ENCODE assay signal across 9 cellular contexts in the genomic region with DNA sequence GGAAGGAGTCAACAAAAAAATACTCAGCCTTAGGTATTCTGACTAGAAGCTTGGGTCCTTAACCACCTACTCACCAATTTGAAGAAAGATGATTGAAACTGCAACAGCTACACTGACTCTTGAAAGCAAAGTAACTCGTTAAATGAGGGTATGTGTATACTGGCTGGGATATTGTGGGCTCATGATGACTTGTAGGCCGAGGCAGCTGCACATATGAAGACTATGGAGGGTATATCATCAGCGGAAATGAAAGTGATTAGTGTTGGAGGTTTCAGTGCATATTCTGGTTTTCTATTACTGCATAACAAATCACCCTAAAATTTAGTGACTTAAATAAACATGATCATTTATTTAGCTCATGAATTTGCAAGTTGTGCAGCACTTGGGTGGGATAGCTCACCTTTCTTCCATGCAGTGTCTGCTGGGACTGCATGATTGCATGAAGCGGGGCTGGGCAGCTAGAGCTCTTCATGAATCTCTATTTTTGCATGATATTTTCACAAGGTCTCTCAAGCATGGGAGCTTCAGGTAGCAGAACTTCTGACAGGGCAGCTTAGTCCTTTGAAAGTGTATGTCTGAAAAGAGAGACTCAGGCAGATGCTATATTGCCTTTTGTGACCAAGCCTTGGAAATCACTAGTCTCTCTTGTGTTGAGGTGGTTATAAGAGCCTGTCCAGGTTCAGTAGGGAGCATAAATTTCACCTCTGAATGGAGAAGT.
A peak's percentile ranks its signal among the peaks of the same experiment; 100 is the strongest.
DNase-seq lines count a peak whose midpoint lies in the region; ATAC-seq and TF ChIP-seq lines count a peak whose summit lies in the region.
"Had no signal": no experiment of that assay in that cellular context is flagged by ENCODE, and none has a peak within 500 bp of the region (broad histone marks: within the 10 kb centered on the region; RNA-seq: fewer than 3 reads in every experiment).

No MANE protein-coding gene starts in this region.

- H3K18ac ChIP-seq in mesenchymal stem cell (ENCODE audit: low read depth in 1 of 2, low read length in 2 of 2), result peak overlapping the region; percentile 49 to 66

- H3K27me3 ChIP-seq in mesenchymal stem cell (ENCODE audit: control insufficient read depth in 1 of 2, insufficient read depth in 1 of 2, low read length in 2 of 2) (no peaks in the 10 kb centered on the region), psoas muscle (ENCODE audit: insufficient read depth in 3 of 3, low read length in 2 of 3) (no peaks in the 10 kb centered on the region)

- peak overlapping the region; percentile 78 for H2AK5ac ChIP-seq in mesenchymal stem cell (ENCODE audit: low read length, severe bottlenecking)

- no peak for TF ChIP-seq CTCF in psoas muscle (IDR thresholded peaks at IDR 0.05)

- H3K27ac ChIP-seq in mesenchymal stem cell (ENCODE audit: low read length, poor library complexity, severe bottlenecking) (peak overlapping the region; percentile 82), psoas muscle (no peak overlapping the region)

- H3K79me1 ChIP-seq in mesenchymal stem cell (replicated peaks; ENCODE audit: low read length, poor library complexity, severe bottlenecking), result no peaks in the 10 kb centered on the region

- H3K4me1 ChIP-seq in mesenchymal stem cell (ENCODE audit: control insufficient read depth, insufficient read depth, low read depth, low read length) (peaks cover 4% of the 10 kb centered on the region), psoas muscle (peaks cover 23% of the 10 kb centered on the region)

- H2BK15ac ChIP-seq in mesenchymal stem cell (ENCODE audit: low read depth, poor library complexity, severe bottlenecking), result no peak overlapping the region

- ATAC-seq in GM18870 (IDR thresholded peaks at IDR 0.05; ENCODE audit: unreplicated experiment) (peak; percentile 100), GM21576 (IDR thresholded peaks at IDR 0.05; ENCODE audit: unreplicated experiment) (peak; percentile 99), HG03432 (IDR thresholded peaks at IDR 0.05; ENCODE audit: unreplicated experiment) (peak; percentile 97), psoas muscle (no peak)
- ATAC-seq: K562 had no signal

- peak overlapping the region; percentile 50 for H2BK120ac ChIP-seq in mesenchymal stem cell (ENCODE audit: low read depth, low read length)

- no peak overlapping the region for H2BK5ac ChIP-seq in mesenchymal stem cell (ENCODE audit: low read depth, low read length, poor library complexity, severe bottlenecking)

- 94% methylated on average over 2 of the region's 4 CpGs for WGBS in mesenchymal stem cell
- WGBS in psoas muscle, 3 donors, result 84 to 93% (median 91%) methylated on average over 4 of the region's 4 CpGs

- no peak overlapping the region for H3K4me2 ChIP-seq in mesenchymal stem cell (ENCODE audit: low read length, poor library complexity, severe bottlenecking)

- peak overlapping the region in 1 of 2 experiments; percentile 56 for H3K4ac ChIP-seq in mesenchymal stem cell (ENCODE audit: low read depth in 1 of 2, low read length in 2 of 2)

- H3K4me3 ChIP-seq in mesenchymal stem cell (ENCODE audit: insufficient read depth in 1 of 2, low read depth in 1 of 2, low read length in 2 of 2), result no peak overlapping the region
- H3K4me3 ChIP-seq in psoas muscle, result no peak overlapping the region
- H3K4me3 ChIP-seq: K562 had no signal

- H2BK12ac ChIP-seq in mesenchymal stem cell (ENCODE audit: low read length in 2 of 2), result peak overlapping the region; percentile 42 to 81

- no peak overlapping the region for H3K14ac ChIP-seq in mesenchymal stem cell (ENCODE audit: low read length in 2 of 2)

- no peak overlapping the region for H2AFZ ChIP-seq in mesenchymal stem cell (ENCODE audit: low read depth, low read length)

- H4K91ac ChIP-seq in mesenchymal stem cell (ENCODE audit: low read length), result no peak overlapping the region

- H3K9ac ChIP-seq in mesenchymal stem cell (ENCODE audit: low read length), result no peak overlapping the region

- no peak overlapping the region for H3K23ac ChIP-seq in mesenchymal stem cell (ENCODE audit: low read length in 2 of 2)

- H3K36me3 ChIP-seq in mesenchymal stem cell (ENCODE audit: control insufficient read depth in 1 of 2, insufficient read depth in 2 of 2, low read depth in 1 of 2, low read length in 2 of 2) (no peaks in the 10 kb centered on the region), psoas muscle (ENCODE audit: insufficient read depth in 1 of 2, low read depth in 1 of 2) (no peaks in the 10 kb centered on the region)

- H3K9me3 ChIP-seq in mesenchymal stem cell (ENCODE audit: control insufficient read depth, low read length), result no peaks in the 10 kb centered on the region
- no peaks in the 10 kb centered on the region for H3K9me3 ChIP-seq in psoas muscle

- no peak overlapping the region for H4K8ac ChIP-seq in mesenchymal stem cell (ENCODE audit: low read length)

- no peak for DNase-seq in mesenchymal stem cell
- no peak for DNase-seq in nucleus accumbens (lab: John Stamatoyannopoulos, UW)
- DNase-seq in psoas muscle, result no peak
- no peak for DNase-seq in middle frontal gyrus (ENCODE audit: extremely low spot score, low spot score)
- no peak for DNase-seq in anterior cingulate cortex (lab: John Stamatoyannopoulos, UW)

- intact Hi-C loops in psoas muscle (cut with DNase I), result loop anchor here in 1 of 2 donors (5.0 kb wide), 1 partner anchor 58 kb away; no protein-coding TSS in a partner anchor

Comparison
In these comparisons a context has a peak if more than half of its experiments do, and no peak if none do; other contexts are left out.
1. ATAC-seq: peak in GM18870 (single experiment), GM21576 (single experiment) and HG03432 (single experiment); none in psoas muscle (0 of 4).